ENCODE assay signal across 8 cellular contexts in the genomic region with DNA sequence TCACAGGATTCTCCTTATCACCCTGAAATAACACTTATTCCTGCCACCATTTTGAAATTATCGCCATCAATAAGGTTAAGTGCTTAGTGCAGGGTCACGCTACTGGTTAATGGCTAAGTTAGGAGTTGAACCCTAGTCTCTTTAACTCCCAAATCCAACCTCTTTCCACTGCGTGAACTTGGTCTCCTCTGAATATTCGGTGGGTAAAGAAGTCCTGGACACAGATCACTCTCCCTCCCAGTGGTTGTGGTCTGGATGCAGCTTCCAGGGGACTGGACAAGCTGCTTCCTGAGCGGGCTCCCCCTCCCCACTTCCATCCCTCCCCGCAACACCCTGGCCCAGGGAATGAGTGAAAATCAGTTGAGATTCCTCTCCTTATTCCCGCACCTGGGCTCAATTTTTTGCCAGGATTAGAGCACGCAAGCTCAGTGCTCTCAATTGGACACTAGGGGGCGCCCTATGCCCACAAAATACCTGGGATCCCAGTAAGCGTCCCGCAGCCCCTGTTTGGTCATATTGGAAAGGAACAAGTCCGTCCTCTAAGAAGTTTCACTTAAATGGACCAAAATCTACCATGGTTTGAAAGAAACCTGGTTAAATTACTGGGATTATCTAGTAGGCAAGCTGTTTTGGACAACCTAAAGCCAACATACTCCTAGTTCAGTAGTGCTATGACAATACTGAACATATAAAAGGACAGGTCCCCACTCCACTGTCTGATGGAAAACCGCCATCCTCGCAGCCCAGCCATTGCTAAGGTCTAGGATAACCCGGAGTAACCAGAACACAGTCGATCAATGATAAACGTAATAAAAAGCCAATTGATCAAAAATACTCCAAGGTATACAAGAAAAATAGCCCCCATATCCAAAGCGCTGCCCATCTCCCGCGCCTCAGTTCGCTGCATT. TPM values are rescaled to one million over a fixed set of nuclear protein-coding genes. Genes with fewer than 3 reads are reported as not detected.
DNase-seq lines count a peak whose midpoint lies in the region; ATAC-seq lines count a peak whose summit lies in the region.

No MANE protein-coding gene starts in this region.

- no peaks in the 10 kb centered on the region for H3K36me3 Mint-ChIP-seq in CD4-positive, CD25-positive, alpha-beta regulatory T cell

- no peak overlapping the region for H2BK5ac ChIP-seq in trophoblast cell (ENCODE audit: low read depth, low read length, poor library complexity)

- H4K8ac ChIP-seq in trophoblast cell (ENCODE audit: low read depth, low read length) = no peak overlapping the region

- no peaks in the 10 kb centered on the region for H3K79me2 ChIP-seq in trophoblast cell (ENCODE audit: control insufficient read depth, insufficient read depth, low read length, poor library complexity)

- peak overlapping the region; percentile 26 for H3K9ac ChIP-seq in trophoblast cell (ENCODE audit: low read length)

- DNase-seq in CD4-positive, CD25-positive, alpha-beta regulatory T cell = peak; percentile 26 to 67 (median 45)
- DNase-seq in LHCN-M2 (ENCODE audit: low read depth) (peak; percentile 59), SK-MEL-5 (ENCODE audit: low read depth, low spot score) (peak; percentile 74), Right ventricle myocardium inferior (ENCODE audit: missing footprints) (peak; percentile 85), trophoblast cell (peak; percentile 67 to 89), ureter (ENCODE audit: low spot score) (peak; percentile 81)
- DNase-seq in activated naive CD4-positive, alpha-beta T cell treated with anti-CD3 and anti-CD28 coated beads, Interleukin-2, amount 50 U/mL, for 16 hours = peak; percentile 67

- in situ Hi-C loops in SK-MEL-5 (cut with HindIII; ENCODE audit: low pct_unique_long_range_greater_than_20kb, low sequenced_read_pairs) = no loop called here

- ATAC-seq in CD4-positive, CD25-positive, alpha-beta regulatory T cell (ENCODE audit: low read depth in 2 of 2) = peak in 1 of 2 donors; percentile 28
- peak; percentile 49 for ATAC-seq in GM21367 (IDR thresholded peaks at IDR 0.05; ENCODE audit: unreplicated experiment)
- ATAC-seq in Right ventricle myocardium inferior = peak; percentile 90

- H3K79me1 ChIP-seq in trophoblast cell (ENCODE audit: low read length) = no peaks in the 10 kb centered on the region

- peak overlapping the region; percentile 29 for H2BK12ac ChIP-seq in trophoblast cell (ENCODE audit: low read length)

- peaks cover 0 to 1% (median 0%) of the 10 kb centered on the region in 7 donors for H3K9me3 Mint-ChIP-seq in CD4-positive, CD25-positive, alpha-beta regulatory T cell

- peaks cover 0 to 39% (median 22%) of the 10 kb centered on the region in 4 donors for H3K4me1 Mint-ChIP-seq in CD4-positive, CD25-positive, alpha-beta regulatory T cell

- no peaks in the 10 kb centered on the region for H3K36me3 ChIP-seq in CD4-positive, CD25-positive, alpha-beta regulatory T cell (ENCODE audit: control insufficient read depth, insufficient read depth, low read length)
- H3K36me3 ChIP-seq in trophoblast cell (ENCODE audit: control insufficient read depth in 1 of 2, insufficient read depth in 2 of 2, low read length in 2 of 2) = peaks cover 0 to 2% of the 10 kb centered on the region in 2 experiments

- no peak overlapping the region for H4K91ac ChIP-seq in trophoblast cell (ENCODE audit: low read depth, low read length)

- H2AFZ ChIP-seq in trophoblast cell (ENCODE audit: insufficient read depth, low read length, poor library complexity) = no peak overlapping the region

- no peak overlapping the region for H3K4me3 Mint-ChIP-seq in CD4-positive, CD25-positive, alpha-beta regulatory T cell

- H3K27ac Mint-ChIP-seq in CD4-positive, CD25-positive, alpha-beta regulatory T cell = peak overlapping the region in 1 of 3 donors; percentile 26

- no peak overlapping the region for H2BK120ac ChIP-seq in trophoblast cell (ENCODE audit: insufficient read depth, low read length, poor library complexity)

- no peak overlapping the region for H3K4me2 ChIP-seq in trophoblast cell (ENCODE audit: low read length)

- H3K27ac ChIP-seq in CD4-positive, CD25-positive, alpha-beta regulatory T cell (ENCODE audit: insufficient read depth, low read length, poor library complexity, severe bottlenecking) = no peak overlapping the region
- H3K27ac ChIP-seq in trophoblast cell (ENCODE audit: low read depth, low read length) = no peak overlapping the region

- H3K14ac ChIP-seq in trophoblast cell (ENCODE audit: low read length) = no peak overlapping the region

- no peak overlapping the region for H2AK5ac ChIP-seq in trophoblast cell (ENCODE audit: low read length)

- no peak overlapping the region for H3K23ac ChIP-seq in trophoblast cell (ENCODE audit: low read length)

- intact Hi-C loops in Right ventricle myocardium inferior (cut with DNase I) = loop anchor here (2.0 to 10.0 kb wide), 3 partner anchors 31 to 285 kb away; no protein-coding TSS in a partner anchor

- H3K4ac ChIP-seq in trophoblast cell (ENCODE audit: low read depth, low read length) = no peak overlapping the region

- H3K4me3 ChIP-seq in CD4-positive, CD25-positive, alpha-beta regulatory T cell (ENCODE audit: low read depth, low read length) = no peak overlapping the region
- H3K4me3 ChIP-seq in trophoblast cell (ENCODE audit: low read depth, low read length) = no peak overlapping the region

- no peaks in the 10 kb centered on the region for H3K27me3 Mint-ChIP-seq in CD4-positive, CD25-positive, alpha-beta regulatory T cell

- H4K12ac ChIP-seq in trophoblast cell (ENCODE audit: low read depth, low read length) = no peak overlapping the region

- no peaks in the 10 kb centered on the region for H3K9me3 ChIP-seq in CD4-positive, CD25-positive, alpha-beta regulatory T cell (ENCODE audit: control insufficient read depth in 2 of 2, low read length in 2 of 2)
- peaks cover 3% of the 10 kb centered on the region for H3K9me3 ChIP-seq in trophoblast cell (ENCODE audit: insufficient read depth, low read depth, low read length)

- no peak overlapping the region for H3K18ac ChIP-seq in trophoblast cell (ENCODE audit: low read length)

- no peaks in the 10 kb centered on the region for H3K27me3 ChIP-seq in CD4-positive, CD25-positive, alpha-beta regulatory T cell (ENCODE audit: control insufficient read depth, insufficient read depth, low read length)
- no peaks in the 10 kb centered on the region for H3K27me3 ChIP-seq in trophoblast cell (ENCODE audit: insufficient read depth, low read length)

- no CpG with 5 or more reads among the region's 21 CpGs for WGBS in trophoblast cell (ENCODE audit: extremely low coverage, insufficient coverage, insufficient read length)

- H3K4me1 ChIP-seq in CD4-positive, CD25-positive, alpha-beta regulatory T cell (ENCODE audit: control insufficient read depth, insufficient read depth, low read length, poor library complexity, severe bottlenecking) = peaks cover 36% of the 10 kb centered on the region
- H3K4me1 ChIP-seq in trophoblast cell (ENCODE audit: control insufficient read depth in 1 of 2, insufficient read depth in 2 of 2, low read length in 2 of 2) = peaks cover 0 to 8% of the 10 kb centered on the region in 2 experiments

RNA-seq across cellular contexts. Expression of a gene that starts 40.4 kb away (rescaled TPM):
- not detected for total RNA-seq in CD4-positive, CD25-positive, alpha-beta regulatory T cell
- not detected for polyA plus RNA-seq in CD4-positive, CD25-positive, alpha-beta regulatory T cell
- total RNA-seq in LHCN-M2 (2014; rRNA removed) (not detected in 2 replicates), Right ventricle myocardium inferior (0.81 TPM), ureter (1.1 TPM)
- not detected for polyA plus RNA-seq in LHCN-M2 (2012)
- total RNA-seq in SK-MEL-5 (2014; rRNA removed; shearing (Covaris generic)) = not detected in 2 replicates
- polyA plus RNA-seq in SK-MEL-5 (2015; cell fraction: cytosol; rRNA removed) = not detected in 2 replicates
- polyA plus RNA-seq in SK-MEL-5 (2015; cell fraction: nucleus; rRNA removed) = not detected in 2 replicates
- 1.3 and 1.7 TPM in 2 replicates for polyA plus RNA-seq in trophoblast cell (2013)
